11 cellular contexts compared by ENCODE assay signal in genomic region chr3:137554242-137554641, GRCh38.
"Had no signal": no experiment of that assay in that cellular context is flagged by ENCODE, and none has a peak within 500 bp of the region (broad histone marks: within the 10 kb centered on the region; RNA-seq: fewer than 3 reads in every experiment).

No MANE protein-coding gene starts in this region.

- FAIRE-seq: H1, H54 had no signal

- H3K9ac ChIP-seq: GM23248 had no signal

- DNase-seq: GM23248, GOT3, H7, H9, HCEC 1CT, HFFc6 had no signal

- H3K4me3 Mint-ChIP-seq: GM23338, H9, HFFc6 had no signal

- H3K27ac ChIP-seq: GM23248 had no signal

- H2AFZ ChIP-seq: GM23248, GM23338 had no signal

- H3K9me3 Mint-ChIP-seq: GM23338 had no signal

- H3K4me1 Mint-ChIP-seq: GM23338 had no signal

- H3K4me2 ChIP-seq: GM23338 had no signal

- H3K4me1 ChIP-seq: HAP-1 had no signal

- H3K4me3 ChIP-seq: GM23248, GM23338, HAP-1 had no signal

- H3K9me3 ChIP-seq: HAP-1 had no signal

- H3K27ac Mint-ChIP-seq: GM23338, H9, HFFc6 had no signal

- H3K36me3 ChIP-seq: HAP-1 had no signal

- ATAC-seq: GM23338, HCT116 had no signal
